Comparison of ENCODE assay signal across 18 cellular contexts in genomic region chr7:88090671-88091070, GRCh38.
A peak's percentile ranks its signal among the peaks of the same experiment; 100 is the strongest.
DNase-seq lines count a peak whose midpoint lies in the region; ATAC-seq and TF ChIP-seq lines count a peak whose summit lies in the region.
"Had no signal": no experiment of that assay in that cellular context is flagged by ENCODE, and none has a peak within 500 bp of the region (broad histone marks: within the 10 kb centered on the region; RNA-seq: fewer than 3 reads in every experiment).

No MANE protein-coding gene starts in this region.

- peak overlapping the region in 1 of 2 donors; percentile 42 for H3K4me3 Mint-ChIP-seq in stimulated activated naive CD8-positive, alpha-beta T cell treated with anti-CD3 and anti-CD28 coated beads, Interleukin-15, amount 100 ng/mL, for 72 hours
- H3K4me3 Mint-ChIP-seq: activated naive CD4-positive, alpha-beta T cell treated with anti-CD3 and anti-CD28 coated beads, Interleukin-2, amount 50 U/mL, for 24 hours; naive B cell; T-cell had no signal

- H3K9me2 ChIP-seq in Loucy (replicated peaks; ENCODE audit: low read depth, low read length): no peaks in the 10 kb centered on the region

- H4K20me1 ChIP-seq in Loucy (ENCODE audit: insufficient read depth, low read length, poor library complexity, severe bottlenecking): no peaks in the 10 kb centered on the region

- H3K9ac ChIP-seq in Loucy (ENCODE audit: low read depth, low read length, poor library complexity, severe bottlenecking): peak overlapping the region; percentile 51

- H3K79me2 ChIP-seq in Loucy (ENCODE audit: insufficient read depth, low read length): no peaks in the 10 kb centered on the region

- peaks cover 10% of the 10 kb centered on the region for H3K4me1 Mint-ChIP-seq in stimulated activated naive CD8-positive, alpha-beta T cell treated with anti-CD3 and anti-CD28 coated beads, Interleukin-15, amount 100 ng/mL, for 72 hours
- H3K4me1 Mint-ChIP-seq: naive B cell had no signal

- H3K27me3 ChIP-seq in Loucy (ENCODE audit: insufficient read depth, low read length, poor library complexity, severe bottlenecking): no peaks in the 10 kb centered on the region

- H2AFZ ChIP-seq in Loucy (ENCODE audit: low read length): no peak overlapping the region

- no peaks in the 10 kb centered on the region for H3F3A ChIP-seq in Loucy (ENCODE audit: low read depth)

- no peak for TF ChIP-seq CTCF in Loucy (conservative IDR thresholded peaks at IDR 0.05; ENCODE audit: low read length)

- H3K9me3 ChIP-seq in Loucy (ENCODE audit: insufficient read depth, low read depth, low read length): no peaks in the 10 kb centered on the region

- no peaks in the 10 kb centered on the region for H3K9me3 Mint-ChIP-seq in stimulated activated naive CD8-positive, alpha-beta T cell treated with anti-CD3 and anti-CD28 coated beads, Interleukin-15, amount 100 ng/mL, for 72 hours
- H3K9me3 Mint-ChIP-seq: activated naive CD4-positive, alpha-beta T cell treated with anti-CD3 and anti-CD28 coated beads, Interleukin-2, amount 50 U/mL, for 24 hours; naive B cell; T-cell had no signal

- H3K27me3 Mint-ChIP-seq in stimulated activated naive CD8-positive, alpha-beta T cell treated with anti-CD3 and anti-CD28 coated beads, Interleukin-15, amount 100 ng/mL, for 72 hours: no peaks in the 10 kb centered on the region
- H3K27me3 Mint-ChIP-seq: activated naive CD4-positive, alpha-beta T cell treated with anti-CD3 and anti-CD28 coated beads, Interleukin-2, amount 50 U/mL, for 24 hours; naive B cell; T-cell had no signal

- peak overlapping the region in 1 of 2 donors; percentile 56 for H3K27ac Mint-ChIP-seq in stimulated activated naive CD8-positive, alpha-beta T cell treated with anti-CD3 and anti-CD28 coated beads, Interleukin-15, amount 100 ng/mL, for 72 hours
- H3K27ac Mint-ChIP-seq: activated naive CD4-positive, alpha-beta T cell treated with anti-CD3 and anti-CD28 coated beads, Interleukin-2, amount 50 U/mL, for 24 hours; naive B cell had no signal

- no peak for DNase-seq in stimulated activated naive CD8-positive, alpha-beta T cell treated with anti-CD3 and anti-CD28 coated beads, Interleukin-15, amount 100 ng/mL, for 72 hours
- DNase-seq in stimulated activated naive CD8-positive, alpha-beta T cell treated with anti-CD3 and anti-CD28 coated beads, Interleukin-15, Interleukin-2, amounts not matched to agents 100 U/mL and 50 U/mL, for 24 hours: no peak
- DNase-seq in AG08396 (ENCODE audit: low spot score): no peak
- DNase-seq in NOMO-1 treated with dmso at 0.1 percent for 144 hours (lab: John Stamatoyannopoulos, UW; ENCODE audit: unreplicated experiment): no peak
- DNase-seq in NCI-H1436 treated with DMSO at 0.1 percent for 48 hours (lab: John Stamatoyannopoulos, UW): no peak
- DNase-seq: activated CD4-positive, alpha-beta T cell treated with anti-CD3 and anti-CD28 coated beads, Interleukin-2, amount 50 U/mL, for 4 hours; IMR-90; islet precursor cell; naive B cell; NCI-H146; NK-92 treated with Interleukin-12 subunit alpha and Interleukin-12 subunit beta, amount 100 ng/mL, for 24 hours; small intestine had no signal

- H3K4me2 ChIP-seq in Loucy (ENCODE audit: low read depth, low read length, poor library complexity, severe bottlenecking): peak overlapping the region; percentile 90

- H3K4me3 ChIP-seq in Loucy (ENCODE audit: low read length, poor library complexity, severe bottlenecking): peak overlapping the region; percentile 68
- H3K4me3 ChIP-seq: coronary artery had no signal

- H3K36me3 ChIP-seq in Loucy (ENCODE audit: insufficient read depth, low read length): no peaks in the 10 kb centered on the region

- peaks cover 51% of the 10 kb centered on the region for H3K4me1 ChIP-seq in Loucy (ENCODE audit: insufficient read depth, low read length, poor library complexity, severe bottlenecking)

- peak; percentile 43 for ATAC-seq in stimulated activated naive CD8-positive, alpha-beta T cell treated with anti-CD3 and anti-CD28 coated beads, Interleukin-15, amount 100 ng/mL, for 72 hours
- no peak for ATAC-seq in stimulated activated naive CD8-positive, alpha-beta T cell treated with anti-CD3 and anti-CD28 coated beads, Interleukin-15, Interleukin-2, amounts not matched to agents 100 U/mL and 50 U/mL, for 24 hours
- ATAC-seq in HG02588 (IDR thresholded peaks at IDR 0.05; ENCODE audit: unreplicated experiment) (peak; percentile 60), HG03439 (IDR thresholded peaks at IDR 0.05; ENCODE audit: unreplicated experiment) (no peak)
- ATAC-seq: T-cell had no signal

Comparison
In these comparisons a context has a peak if more than half of its experiments do, and no peak if none do; other contexts are left out.
1. ATAC-seq: peak in stimulated activated naive CD8-positive, alpha-beta T cell treated with anti-CD3 and anti-CD28 coated beads, Interleukin-15, amount 100 ng/mL, for 72 hours (single experiment) and HG02588 (single experiment); none in stimulated activated naive CD8-positive, alpha-beta T cell treated with anti-CD3 and anti-CD28 coated beads, Interleukin-15, Interleukin-2, amounts not matched to agents 100 U/mL and 50 U/mL, for 24 hours (single experiment) and HG03439 (single experiment).